ENCODE assay signal across 24 cellular contexts in the genomic region with DNA sequence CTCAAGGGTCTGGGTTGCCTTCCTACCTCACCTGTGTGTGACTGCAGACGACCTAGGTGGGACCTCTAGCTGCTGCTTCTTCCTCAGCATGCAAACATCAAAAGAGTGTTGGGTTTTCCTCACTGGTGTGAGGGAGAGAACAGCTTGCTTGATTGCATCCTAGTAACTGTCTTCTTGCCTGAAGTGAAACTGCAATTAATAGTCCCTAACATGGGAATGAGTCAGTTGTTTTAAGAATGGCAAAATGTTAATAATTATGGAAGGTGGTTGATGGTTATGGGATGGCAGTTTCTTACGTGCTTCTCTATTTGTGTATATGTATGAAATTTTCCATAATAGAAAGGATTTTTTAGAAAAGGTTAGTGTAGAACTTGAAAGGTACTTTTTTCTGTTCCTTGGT.
"Had no signal": no experiment of that assay in that cellular context is flagged by ENCODE, and none has a peak within 500 bp of the region (broad histone marks: within the 10 kb centered on the region; RNA-seq: fewer than 3 reads in every experiment).

No MANE protein-coding gene starts in this region.

- H3K4me3 Mint-ChIP-seq: activated B cell treated with CpG ODN at 0.5 μM for 24 hours; mesothelial cell of epicardium; T-cell; T-helper 2 cell treated with Interferon-gamma antibody and Interleukin-4, amounts not matched to agents 5 μg/mL and 100 μg/mL, for 36 hours had no signal

- H3K27me3 Mint-ChIP-seq: activated B cell treated with CpG ODN at 0.5 μM for 24 hours, naive B cell, T-cell had no signal

- H3K27me3 ChIP-seq: esophagus squamous epithelium, pancreas, right atrium auricular region, suprapubic skin, tibial nerve had no signal

- H3K27ac ChIP-seq: epithelial cell of prostate, esophagus squamous epithelium, pancreas, prostate gland, right atrium auricular region, suprapubic skin, tibial nerve had no signal

- ATAC-seq: left ventricle myocardium superior, pancreas, T-cell had no signal

- H3K27ac Mint-ChIP-seq: activated B cell treated with CpG ODN at 0.5 μM for 24 hours; mesothelial cell of epicardium; T-cell; T-helper 2 cell treated with Interferon-gamma antibody and Interleukin-4, amounts not matched to agents 5 μg/mL and 100 μg/mL, for 36 hours had no signal

- H3K9me3 ChIP-seq: esophagus squamous epithelium, pancreas, prostate gland, right atrium auricular region, suprapubic skin, tibial nerve had no signal

- H3K4me3 ChIP-seq: esophagus squamous epithelium, pancreas, prostate gland, right atrium auricular region, smooth muscle cell, suprapubic skin, tibial nerve had no signal

- H3K4me1 ChIP-seq: prostate gland had no signal

- DNase-seq: activated B cell treated with CpG ODN at 0.5 μM for 24 hours; activated CD4-positive, alpha-beta T cell treated with anti-CD3 and anti-CD28 coated beads for 4 hours; activated CD4-positive, alpha-beta T cell treated with anti-CD3 and anti-CD28 coated beads, Interleukin-2, amount 50 U/mL, for 4 hours; activated naive CD4-positive, alpha-beta T cell; anterior cingulate cortex; effector CD8-positive, alpha-beta T cell; esophagus squamous epithelium; foreskin melanocyte; left ventricle myocardium superior; naive B cell; nucleus accumbens; pancreas; stimulated activated CD4-positive, alpha-beta T cell treated with anti-CD3 and anti-CD28 coated beads, Interleukin-1b, Interleukin-23, amount 100 ng/mL, for 48 hours; stimulated activated CD4-positive, alpha-beta T cell treated with anti-CD3 and anti-CD28 coated beads, Interleukin-4, amount 100 ng/mL, for 4 hours; stimulated activated naive CD4-positive, alpha-beta T cell; T-cell had no signal

- H3K9me3 Mint-ChIP-seq: activated B cell treated with CpG ODN at 0.5 μM for 24 hours; mesothelial cell of epicardium; naive B cell; T-cell; T-helper 2 cell treated with Interferon-gamma antibody and Interleukin-4, amounts not matched to agents 5 μg/mL and 100 μg/mL, for 36 hours had no signal
